19 cellular contexts compared by ENCODE assay signal in the genomic region with DNA sequence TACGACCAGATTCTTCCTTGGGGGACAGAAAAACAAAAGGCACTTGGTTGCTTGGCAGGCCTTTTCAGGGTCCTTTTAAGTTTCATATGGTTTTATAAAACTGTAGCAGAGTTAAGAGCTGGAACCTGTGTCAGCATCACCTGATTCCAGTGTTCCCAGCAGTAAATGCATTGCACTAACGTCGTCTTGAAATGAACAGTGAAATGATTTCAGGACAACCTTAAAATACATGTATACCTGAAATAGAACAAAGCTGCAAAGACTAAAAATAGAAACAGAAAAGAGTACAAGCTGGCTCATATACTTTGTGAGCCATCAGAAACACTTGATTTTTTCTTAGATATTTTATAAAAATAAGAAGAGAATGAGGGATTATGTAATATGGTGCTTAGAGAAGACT. TPM values are rescaled to one million over a fixed set of nuclear protein-coding genes. Genes with fewer than 3 reads are reported as not detected.
DNase-seq lines count a peak whose midpoint lies in the region; ATAC-seq and TF ChIP-seq lines count a peak whose summit lies in the region.
"Had no signal": no experiment of that assay in that cellular context is flagged by ENCODE, and none has a peak within 500 bp of the region (broad histone marks: within the 10 kb centered on the region; RNA-seq: fewer than 3 reads in every experiment).

No MANE protein-coding gene starts in this region.

- no peaks in the 10 kb centered on the region for H3F3A ChIP-seq in GM23338 (replicated peaks; ENCODE audit: low read depth)

- POLR2A ChIA-PET in activated B cell treated with CpG ODN at 0.5 μM for 24 hours (lab: Charles Lee): interaction anchor here (0.6 to 2.3 kb wide), 5 partner anchors 14 to 857 kb away, joined by 3 to 25 read pairs (median 5); partner anchors contain the start of genes ACSL3 and FARSB

- no peak for TF ChIP-seq CTCF in GM12865 (IDR thresholded peaks at IDR 0.05; ENCODE audit: insufficient read depth, low read depth, low read length, missing control alignments)
- TF ChIP-seq CTCF in GM23338 (conservative IDR thresholded peaks at IDR 0.05; ENCODE audit: low read depth in 2 of 2): no peak
- no peak for TF ChIP-seq CTCF in activated B cell treated with CpG ODN at 0.5 μM for 24 hours (IDR thresholded peaks at IDR 0.05)

- H4K20me1 ChIP-seq in GM23338 (replicated peaks; ENCODE audit: insufficient read depth): no peaks in the 10 kb centered on the region; the same call in 1 of the 2 replicates

- H3K4me1 Mint-ChIP-seq in GM23338 (peaks cover 63% of the 10 kb centered on the region), activated B cell treated with CpG ODN at 0.5 μM for 24 hours (peaks cover 53% of the 10 kb centered on the region)

- peak overlapping the region; percentile 10; the same call in 1 of the 2 replicates for H3K27ac ChIP-seq in GM23338 (ENCODE audit: low read depth)
- H3K27ac ChIP-seq: C4-2B, foreskin keratinocyte, neural progenitor cell, RWPE1 had no signal

- peak overlapping the region; percentile 56; the same call in 1 of the 2 replicates for H3K27ac Mint-ChIP-seq in GM23338
- H3K27ac Mint-ChIP-seq in activated B cell treated with CpG ODN at 0.5 μM for 24 hours: peak overlapping the region; percentile 89
- H3K27ac Mint-ChIP-seq: activated naive CD4-positive, alpha-beta T cell treated with anti-CD3 and anti-CD28 coated beads, Interleukin-2, amount 10 ng/mL, durations not matched to agents 7 days and 5 days; neural progenitor cell had no signal

- peaks cover 87% of the 10 kb centered on the region for H3K79me2 ChIP-seq in GM23338 (replicated peaks; ENCODE audit: insufficient read depth)

- ATAC-seq in GM23338 (no peak), activated B cell treated with CpG ODN at 0.5 μM for 24 hours (ENCODE audit: low read depth) (no peak), GM21825 (IDR thresholded peaks at IDR 0.05; ENCODE audit: unreplicated experiment) (no peak), HG02973 (IDR thresholded peaks at IDR 0.05; ENCODE audit: unreplicated experiment) (no peak)
- ATAC-seq: foreskin keratinocyte had no signal

- peaks cover 36% of the 10 kb centered on the region for H3K4me1 ChIP-seq in GM23338 (ENCODE audit: insufficient read depth)
- H3K4me1 ChIP-seq: foreskin keratinocyte had no signal

- H3K9me2 ChIP-seq in GM23338 (ENCODE audit: insufficient read depth): no peaks in the 10 kb centered on the region

- no peak overlapping the region for H2AFZ ChIP-seq in GM23338
- H2AFZ ChIP-seq: neural progenitor cell had no signal

- CTCF ChIA-PET in activated B cell treated with CpG ODN at 0.5 μM for 24 hours (lab: Charles Lee): interaction anchor here (1.1 to 4.2 kb wide), 7 partner anchors 10 to 222 kb away, joined by 3 to 36 read pairs (median 9); no protein-coding TSS in a partner anchor

- peak overlapping the region; percentile 43 for H3K4me3 ChIP-seq in GM12865 (ENCODE audit: low read depth, low read length)
- no peak overlapping the region for H3K4me3 ChIP-seq in GM23338
- H3K4me3 ChIP-seq: neural progenitor cell had no signal

- DNase-seq in GM12865 (ENCODE audit: low read depth) (peak; percentile 43), GM23338 (ENCODE audit: low spot score) (no peak), activated B cell treated with CpG ODN at 0.5 μM for 24 hours (no peak), putamen (ENCODE audit: low spot score) (peak; percentile 72), HT-29 (ENCODE audit: low spot score) (no peak), globus pallidus (ENCODE audit: low spot score) (no peak)
- DNase-seq: activated CD4-positive, alpha-beta T cell treated with anti-CD3 and anti-CD28 coated beads for 1 hour; activated CD8-positive, alpha-beta memory T cell treated with anti-CD3 and anti-CD28 coated beads, Interleukin-2, amount 50 U/mL, for 48 hours; activated naive CD4-positive, alpha-beta T cell treated with anti-CD3 and anti-CD28 coated beads, Interleukin-2, amount 10 ng/mL, durations not matched to agents 7 days and 5 days; foreskin keratinocyte; mammary epithelial cell; NCI-H187 treated with DMSO at 0.1 percent for 48 hours; NCI-H510A; stimulated activated naive CD4-positive, alpha-beta T cell treated with Interleukin-2 at 50 U/mL for 16 hours had no signal

- H3K4me3 Mint-ChIP-seq in GM23338 (no peak overlapping the region), activated B cell treated with CpG ODN at 0.5 μM for 24 hours (peak overlapping the region; percentile 75)
- H3K4me3 Mint-ChIP-seq: activated naive CD4-positive, alpha-beta T cell treated with anti-CD3 and anti-CD28 coated beads, Interleukin-2, amount 10 ng/mL, durations not matched to agents 7 days and 5 days; neural progenitor cell had no signal

- peaks cover 1% of the 10 kb centered on the region for H3K27me3 Mint-ChIP-seq in GM23338 (ENCODE audit: insufficient read depth, low read depth, poor library complexity)
- H3K27me3 Mint-ChIP-seq in activated B cell treated with CpG ODN at 0.5 μM for 24 hours: no peaks in the 10 kb centered on the region
- H3K27me3 Mint-ChIP-seq: activated naive CD4-positive, alpha-beta T cell treated with anti-CD3 and anti-CD28 coated beads, Interleukin-2, amount 10 ng/mL, durations not matched to agents 7 days and 5 days had no signal

- no peaks in the 10 kb centered on the region for H3K27me3 ChIP-seq in GM23338 (ENCODE audit: insufficient read depth)
- H3K27me3 ChIP-seq: foreskin keratinocyte, neural progenitor cell had no signal

- intact Hi-C loops in activated B cell treated with CpG ODN at 0.5 μM for 24 hours (cut with micrococcal nuclease): loop anchor here (1.0 to 5.0 kb wide), 7 partner anchors 51 to 1045 kb away; partner anchors contain the start of genes ACSL3, FARSB and MRPL44

- H3K4me2 ChIP-seq in GM23338: no peak overlapping the region
- H3K4me2 ChIP-seq: neural progenitor cell had no signal

- H3K9me3 Mint-ChIP-seq in GM23338: no peaks in the 10 kb centered on the region
- no peaks in the 10 kb centered on the region for H3K9me3 Mint-ChIP-seq in activated B cell treated with CpG ODN at 0.5 μM for 24 hours
- H3K9me3 Mint-ChIP-seq: activated naive CD4-positive, alpha-beta T cell treated with anti-CD3 and anti-CD28 coated beads, Interleukin-2, amount 10 ng/mL, durations not matched to agents 7 days and 5 days; neural progenitor cell had no signal

- H3K36me3 ChIP-seq in GM23338 (ENCODE audit: insufficient read depth): no peaks in the 10 kb centered on the region; the same call in 1 of the 2 replicates

- H3K36me3 Mint-ChIP-seq in GM23338 (ENCODE audit: low read depth): peaks cover 33% of the 10 kb centered on the region
- H3K36me3 Mint-ChIP-seq in activated B cell treated with CpG ODN at 0.5 μM for 24 hours (ENCODE audit: low read depth): peaks cover 29% of the 10 kb centered on the region

TF ChIP-seq in GM23338, 12 proteins besides CTCF, POLR2A, EP300 and RAD21 (continues in another document):
- TF ChIP-seq JUNB (IDR thresholded peaks at IDR 0.05; ENCODE audit: unreplicated experiment): no peak
- TF ChIP-seq POLR2AphosphoS5 (IDR thresholded peaks at IDR 0.05; ENCODE audit: low read depth): no peak
- TF ChIP-seq STAT1 (IDR thresholded peaks at IDR 0.05; ENCODE audit: unreplicated experiment): no peak

RNA-seq across cellular contexts. Expression of gene ACSL3, which starts 51.9 kb away (rescaled TPM):
- total RNA-seq in GM23338 (2014; rRNA removed; shearing (Covaris generic)): 130 and 132 TPM in 2 replicates
- 50.4 and 55.3 TPM in 2 replicates for polyA plus RNA-seq in GM23338 (2016; fragmentation: Nextera tagmentation; extraction: Ambion mirVana)
- 40.6 and 41.2 TPM in 2 replicates for total RNA-seq in activated B cell treated with CpG ODN at 0.5 μM for 24 hours
- 143 and 163 TPM in 2 replicates for total RNA-seq in HT-29 (2014; rRNA removed; shearing (Covaris generic))

Comparison
In these comparisons a context has a peak if more than half of its experiments do, and no peak if none do; other contexts are left out.
1. DNase-seq: peak in GM12865 (single experiment) and putamen (single experiment); none in GM23338 (single experiment), activated B cell treated with CpG ODN at 0.5 μM for 24 hours (single experiment), HT-29 (single experiment) and globus pallidus (single experiment).